ENCODE assay signal across 21 cellular contexts in genomic region chr12:46396826-46397225, GRCh38. TPM values are rescaled to one million over a fixed set of nuclear protein-coding genes. Genes with fewer than 3 reads are reported as not detected.
DNase-seq lines count a peak whose midpoint lies in the region; ATAC-seq and TF ChIP-seq lines count a peak whose summit lies in the region.
"Had no signal": no experiment of that assay in that cellular context is flagged by ENCODE, and none has a peak within 500 bp of the region (broad histone marks: within the 10 kb centered on the region; RNA-seq: fewer than 3 reads in every experiment).

No MANE protein-coding gene starts in this region.

- WGBS in heart right ventricle, 2 donors, result 76 to 88% methylated on average over 5 of the region's 5 CpGs
- WGBS in mesenchymal stem cell, result 100% methylated on average over 3 of the region's 5 CpGs
- WGBS in sigmoid colon, 2 donors, result 98 to 99% methylated on average over 5 of the region's 5 CpGs

- no peak overlapping the region for H2AFZ ChIP-seq in mesenchymal stem cell (ENCODE audit: low read depth, low read length)
- H2AFZ ChIP-seq: GM23338 had no signal

- no peak for TF ChIP-seq EP300 in sigmoid colon (IDR thresholded peaks at IDR 0.05)

- no peak overlapping the region for H4K91ac ChIP-seq in mesenchymal stem cell (ENCODE audit: low read length)

- no peak overlapping the region for H3K4me2 ChIP-seq in mesenchymal stem cell (ENCODE audit: low read length, poor library complexity, severe bottlenecking)
- H3K4me2 ChIP-seq: A549, GM23338 had no signal

- intact Hi-C loops in Right ventricle myocardium superior (cut with DNase I), result no loop called here
- intact Hi-C loops in cardiac septum (cut with DNase I), result no loop called here
- intact Hi-C loops in heart right ventricle (cut with DNase I), result no loop called here
- intact Hi-C loops in sigmoid colon (cut with DNase I), result no loop called here

- peak overlapping the region in 1 of 2 experiments; percentile 24 for H3K18ac ChIP-seq in mesenchymal stem cell (ENCODE audit: low read depth in 1 of 2, low read length in 2 of 2)

- H3K79me1 ChIP-seq in mesenchymal stem cell (replicated peaks; ENCODE audit: low read length, poor library complexity, severe bottlenecking), result peaks cover 7% of the 10 kb centered on the region

- H2AK5ac ChIP-seq in mesenchymal stem cell (ENCODE audit: low read length, severe bottlenecking), result peak overlapping the region; percentile 73

- H3K4me3 ChIP-seq in heart right ventricle (no peak overlapping the region), mesenchymal stem cell (ENCODE audit: insufficient read depth in 1 of 2, low read depth in 1 of 2, low read length in 2 of 2) (no peak overlapping the region), skeletal muscle tissue (ENCODE audit: low read length in 3 of 3) (peak overlapping the region in 1 of 3 donors; percentile 19), sigmoid colon (no peak overlapping the region)
- H3K4me3 ChIP-seq: A549, GM23338 had no signal

- H4K8ac ChIP-seq in mesenchymal stem cell (ENCODE audit: low read length), result no peak overlapping the region

- no peak overlapping the region for H3K4ac ChIP-seq in mesenchymal stem cell (ENCODE audit: low read depth in 1 of 2, low read length in 2 of 2)

- H3K4me1 ChIP-seq in heart right ventricle, result peaks cover 0 to 9% (median 4%) of the 10 kb centered on the region in 9 donors
- peaks cover 7% of the 10 kb centered on the region for H3K4me1 ChIP-seq in mesenchymal stem cell (ENCODE audit: control insufficient read depth, insufficient read depth, low read depth, low read length)
- peaks cover 0 to 7% (median 3%) of the 10 kb centered on the region in 3 donors for H3K4me1 ChIP-seq in skeletal muscle tissue (ENCODE audit: control insufficient read depth in 3 of 3, insufficient read depth in 3 of 3, low read length in 3 of 3)
- H3K4me1 ChIP-seq in sigmoid colon, result peaks cover 0 to 14% (median 9%) of the 10 kb centered on the region in 4 donors

- H3K27ac ChIP-seq in heart right ventricle (peak overlapping the region in 2 of 10 donors; percentile 15 to 20), mesenchymal stem cell (ENCODE audit: low read length, poor library complexity, severe bottlenecking) (no peak overlapping the region), skeletal muscle tissue (ENCODE audit: low read depth, low read length) (peak overlapping the region; percentile 33), sigmoid colon (no peak overlapping the region)
- H3K27ac ChIP-seq: A549 had no signal

- no peaks in the 10 kb centered on the region for H3K36me3 ChIP-seq in heart right ventricle
- H3K36me3 ChIP-seq in mesenchymal stem cell (ENCODE audit: control insufficient read depth in 1 of 2, insufficient read depth in 2 of 2, low read depth in 1 of 2, low read length in 2 of 2), result no peaks in the 10 kb centered on the region
- no peaks in the 10 kb centered on the region for H3K36me3 ChIP-seq in skeletal muscle tissue (ENCODE audit: control insufficient read depth in 3 of 3, insufficient read depth in 3 of 3, low read length in 3 of 3)
- no peaks in the 10 kb centered on the region for H3K36me3 ChIP-seq in sigmoid colon

- H3K14ac ChIP-seq in mesenchymal stem cell (ENCODE audit: low read length in 2 of 2), result no peak overlapping the region

- TF ChIP-seq CTCF in heart right ventricle (IDR thresholded peaks at IDR 0.05), result no peak
- no peak for TF ChIP-seq CTCF in sigmoid colon (IDR thresholded peaks at IDR 0.05)

- no peak overlapping the region for H2BK15ac ChIP-seq in mesenchymal stem cell (ENCODE audit: low read depth, poor library complexity, severe bottlenecking)

- H3K9ac ChIP-seq in mesenchymal stem cell (ENCODE audit: low read length) (no peak overlapping the region), skeletal muscle tissue (ENCODE audit: low read depth in 1 of 3, low read length in 3 of 3) (peak overlapping the region in 1 of 3 donors; percentile 19)

- TF ChIP-seq POLR2A in sigmoid colon (IDR thresholded peaks at IDR 0.05), result no peak

- H3K9me3 ChIP-seq in heart right ventricle, result no peaks in the 10 kb centered on the region
- H3K9me3 ChIP-seq in mesenchymal stem cell (ENCODE audit: control insufficient read depth, low read length), result no peaks in the 10 kb centered on the region
- H3K9me3 ChIP-seq in skeletal muscle tissue (ENCODE audit: control insufficient read depth in 3 of 3, low read length in 3 of 3), result no peaks in the 10 kb centered on the region
- H3K9me3 ChIP-seq in sigmoid colon, result no peaks in the 10 kb centered on the region
- H3K9me3 ChIP-seq: A549 had no signal

- H2BK5ac ChIP-seq in mesenchymal stem cell (ENCODE audit: low read depth, low read length, poor library complexity, severe bottlenecking), result no peak overlapping the region

- H3K27me3 ChIP-seq in heart right ventricle, result no peaks in the 10 kb centered on the region
- no peaks in the 10 kb centered on the region for H3K27me3 ChIP-seq in mesenchymal stem cell (ENCODE audit: control insufficient read depth in 1 of 2, insufficient read depth in 1 of 2, low read length in 2 of 2)
- H3K27me3 ChIP-seq in skeletal muscle tissue (ENCODE audit: control insufficient read depth in 3 of 3, insufficient read depth in 3 of 3, low read length in 3 of 3), result no peaks in the 10 kb centered on the region
- H3K27me3 ChIP-seq in sigmoid colon, result no peaks in the 10 kb centered on the region

- no peak overlapping the region for H2BK120ac ChIP-seq in mesenchymal stem cell (ENCODE audit: low read depth, low read length)

- DNase-seq in Right ventricle myocardium superior (no peak), cardiac septum (ENCODE audit: low spot score) (no peak), heart right ventricle (no peak), mesenchymal stem cell (no peak), sigmoid colon (no peak), HK-2 (ENCODE audit: unreplicated experiment) (no peak)
- DNase-seq: 8988T; ACHN; AML-193; C1 segment of cervical spinal cord; Calu3; CD4-positive, alpha-beta memory T cell; COR-L47; DMS53; DMS79 treated with DMSO at 0.1 percent for 48 hours; GF-D8; H9 had no signal

- ATAC-seq in Right ventricle myocardium superior (ENCODE audit: poor library complexity) (peak; percentile 87), heart right ventricle (peak in 5 of 8 donors; percentile 58 to 92 (median 85))
- ATAC-seq: A549, GM23338, HCT116 had no signal

- H2BK12ac ChIP-seq in mesenchymal stem cell (ENCODE audit: low read length in 2 of 2), result no peak overlapping the region

- no peak overlapping the region for H3K23ac ChIP-seq in mesenchymal stem cell (ENCODE audit: low read length in 2 of 2)

RNA-seq across cellular contexts. Expression of gene SLC38A2, which starts 24.3 kb away (rescaled TPM):
- 144 TPM for total RNA-seq in Right ventricle myocardium superior
- 140 TPM for total RNA-seq in cardiac septum
- 100 to 1,000 TPM in 8 of 10 donors, 10 to 100 TPM in 2; 82.1 to 203 (median 110) TPM for total RNA-seq in heart right ventricle
- 10 to 100 TPM; 65.3 to 90.0 TPM for polyA plus RNA-seq in heart right ventricle
- 438 TPM for polyA plus RNA-seq in mesenchymal stem cell (2013, experiment 1 of 2)
- polyA plus RNA-seq in mesenchymal stem cell (2013, experiment 2 of 2), result 429 TPM
- 144 TPM for total RNA-seq in skeletal muscle tissue
- 100 to 1,000 TPM; 234 to 299 (median 263) TPM for total RNA-seq in sigmoid colon
- 10 to 100 TPM; 17.6 to 69.4 (median 19.2) TPM for polyA plus RNA-seq in sigmoid colon
